Comparison of ENCODE assay signal across 8 cellular contexts in genomic region chr1:78263946-78264345, GRCh38.
"Had no signal": no experiment of that assay in that cellular context is flagged by ENCODE, and none has a peak within 500 bp of the region (broad histone marks: within the 10 kb centered on the region; RNA-seq: fewer than 3 reads in every experiment).

No MANE protein-coding gene starts in this region.

- DNase-seq: GOT3, H7, HFFc6 had no signal

- H3K27me3 Mint-ChIP-seq: IgD-negative memory B cell had no signal

- H3K4me1 ChIP-seq: HAP-1 had no signal

- H3K36me3 ChIP-seq: HAP-1 had no signal

- H3K4me3 Mint-ChIP-seq: HFFc6, IgD-negative memory B cell had no signal

- H3K9me3 ChIP-seq: HAP-1 had no signal

- H3K4me1 Mint-ChIP-seq: IgD-negative memory B cell had no signal

- H3K27ac Mint-ChIP-seq: HFFc6, IgD-negative memory B cell had no signal

- H3K27ac ChIP-seq: HL-60 had no signal

- ATAC-seq: HCT116, HepG2 had no signal

- H3K36me3 Mint-ChIP-seq: IgD-negative memory B cell had no signal

- H3K4me3 ChIP-seq: HAP-1 had no signal
